In the genomic region with DNA sequence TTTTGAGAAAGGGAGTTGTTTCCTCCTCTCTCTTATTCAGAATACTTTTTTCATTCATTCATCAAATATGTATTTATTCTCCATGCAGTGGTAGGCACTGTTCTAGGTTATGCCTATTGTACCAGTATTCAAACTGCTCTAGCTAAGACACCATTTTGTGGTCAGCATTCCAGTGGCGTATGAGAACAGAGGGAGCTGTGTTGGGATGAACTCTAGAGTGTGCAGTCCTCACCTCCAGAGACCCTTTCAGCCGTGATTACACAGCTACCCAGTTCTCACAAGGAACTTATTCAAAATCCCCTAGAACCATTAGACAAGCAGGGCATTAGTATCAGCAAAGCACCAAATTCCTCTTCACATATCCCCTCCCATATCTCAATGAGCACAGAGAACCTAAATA, we compare ENCODE assay signal across 36 cellular contexts. TPM values are rescaled to one million over a fixed set of nuclear protein-coding genes. Genes with fewer than 3 reads are reported as not detected.
"Had no signal": no experiment of that assay in that cellular context is flagged by ENCODE, and none has a peak within 500 bp of the region (broad histone marks: within the 10 kb centered on the region; RNA-seq: fewer than 3 reads in every experiment).

No MANE protein-coding gene starts in this region.

- H3K4me3 ChIP-seq: adrenal gland, body of pancreas, breast epithelium, Peyer's patch had no signal

- H3K9me3 ChIP-seq: adrenal gland, body of pancreas had no signal

- ATAC-seq: activated CD4-positive, alpha-beta T cell treated with anti-CD3 and anti-CD28 coated beads for 36 hours; activated CD4-positive, CD25-positive, alpha-beta regulatory T cell treated with anti-CD3 and anti-CD28 coated beads, Interleukin-2, amount 50 U/mL, for 24 hours; activated CD8-positive, alpha-beta T cell treated with anti-CD3 and anti-CD28 coated beads, Interleukin-2, amount 10 ng/mL, durations not matched to agents 7 days and 5 days; activated naive CD4-positive, alpha-beta T cell treated with anti-CD3 and anti-CD28 coated beads, Interleukin-2, amount 50 U/mL, for 72 hours; body of pancreas; PC-3; Right ventricle myocardium inferior had no signal

- H3K27me3 ChIP-seq: adrenal gland, body of pancreas, breast epithelium, Peyer's patch had no signal

- H3K4me3 Mint-ChIP-seq: activated CD4-positive, alpha-beta T cell treated with anti-CD3 and anti-CD28 coated beads for 36 hours; activated CD4-positive, alpha-beta T cell treated with anti-CD3 and anti-CD28 coated beads, Interleukin-2, amount 10 ng/mL, durations not matched to agents 7 days and 5 days; activated CD8-positive, alpha-beta T cell treated with anti-CD3 and anti-CD28 coated beads, Interleukin-2, amount 10 ng/mL, durations not matched to agents 7 days and 5 days; activated naive CD4-positive, alpha-beta T cell treated with anti-CD3 and anti-CD28 coated beads for 36 hours; activated T-cell treated with anti-CD3 and anti-CD28 coated beads, Interleukin-2, amount 50 U/mL, for 24 hours; activated T-helper 1 cell treated with anti-CD3 and anti-CD28 coated beads, Interleukin-12 subunit alpha, Interleukin-12 subunit beta, Interleukin-2, Interleukin-4 antibody, amounts not matched to agents 30 ng/mL and 10 ng/mL and 1 ng/mL, durations not matched to agents 14 hours and 24 hours and 36 hours had no signal

- H3K27ac Mint-ChIP-seq: activated CD4-positive, alpha-beta T cell treated with anti-CD3 and anti-CD28 coated beads for 36 hours; activated CD4-positive, alpha-beta T cell treated with anti-CD3 and anti-CD28 coated beads, Interleukin-2, amount 10 ng/mL, durations not matched to agents 7 days and 5 days; activated CD8-positive, alpha-beta T cell treated with anti-CD3 and anti-CD28 coated beads, Interleukin-2, amount 10 ng/mL, durations not matched to agents 7 days and 5 days; activated naive CD4-positive, alpha-beta T cell treated with anti-CD3 and anti-CD28 coated beads for 36 hours; activated naive CD4-positive, alpha-beta T cell treated with anti-CD3 and anti-CD28 coated beads, Interleukin-2, amount 50 U/mL, for 72 hours; activated T-cell treated with anti-CD3 and anti-CD28 coated beads, Interleukin-2, amount 50 U/mL, for 24 hours; activated T-helper 1 cell treated with anti-CD3 and anti-CD28 coated beads, Interleukin-12 subunit alpha, Interleukin-12 subunit beta, Interleukin-2, Interleukin-4 antibody, amounts not matched to agents 30 ng/mL and 10 ng/mL and 1 ng/mL, durations not matched to agents 14 hours and 24 hours and 36 hours had no signal

- DNase-seq: activated CD4-positive, alpha-beta T cell treated with anti-CD3 and anti-CD28 coated beads for 36 hours; activated CD4-positive, alpha-beta T cell treated with anti-CD3 and anti-CD28 coated beads, Interleukin-2, amount 10 ng/mL, durations not matched to agents 7 days and 5 days; activated CD4-positive, alpha-beta T cell treated with anti-CD3 and anti-CD28 coated beads, Interleukin-2, amount 50 U/mL, for 48 hours; activated CD8-positive, alpha-beta T cell treated with anti-CD3 and anti-CD28 coated beads, Interleukin-2, amount 10 ng/mL, durations not matched to agents 7 days and 5 days; activated gamma-delta T cell treated with Interleukin-2 at 50 U/mL for 16 hours; activated naive CD4-positive, alpha-beta T cell treated with anti-CD3 and anti-CD28 coated beads for 36 hours; activated T-cell treated with anti-CD3 and anti-CD28 coated beads, Interleukin-2, amount 50 U/mL, for 24 hours; adrenal gland; body of pancreas; MM.1S; MV-4-11; NCI-H1092; NCI-H1417; NCI-H146; NCI-H187; NCI-H2029 treated with DMSO at 0.1 percent for 48 hours; NCI-H2107; NCI-H2171; NCI-H510A; NCI-H526; NCI-H748 treated with DMSO at 0.1 percent for 48 hours; NK-92 treated with Interleukin-12 subunit alpha and Interleukin-12 subunit beta, amount 100 ng/mL, for 24 hours; PC-3; Peyer's patch; SIG-M5; SW 1271; T-helper 1 cell; T-helper 2 cell; T1000 had no signal

- H3K4me1 ChIP-seq: adrenal gland had no signal

- H3K27me3 Mint-ChIP-seq: activated CD4-positive, alpha-beta T cell treated with anti-CD3 and anti-CD28 coated beads for 36 hours; activated CD4-positive, alpha-beta T cell treated with anti-CD3 and anti-CD28 coated beads, Interleukin-2, amount 10 ng/mL, durations not matched to agents 7 days and 5 days; activated T-cell treated with anti-CD3 and anti-CD28 coated beads, Interleukin-2, amount 50 U/mL, for 24 hours had no signal

RNA-seq across cellular contexts. Expression of a gene that starts 17.6 kb away (rescaled TPM):
- total RNA-seq: activated CD4-positive, alpha-beta T cell treated with anti-CD3 and anti-CD28 coated beads for 36 hours; activated T-helper 1 cell treated with anti-CD3 and anti-CD28 coated beads, Interleukin-12 subunit alpha, Interleukin-12 subunit beta, Interleukin-2, Interleukin-4 antibody, amounts not matched to agents 30 ng/mL and 10 ng/mL and 1 ng/mL, durations not matched to agents 14 hours and 24 hours and 36 hours; astrocyte; LHCN-M2; PC-3; Right ventricle myocardium inferior had no signal
